In the genomic region with DNA sequence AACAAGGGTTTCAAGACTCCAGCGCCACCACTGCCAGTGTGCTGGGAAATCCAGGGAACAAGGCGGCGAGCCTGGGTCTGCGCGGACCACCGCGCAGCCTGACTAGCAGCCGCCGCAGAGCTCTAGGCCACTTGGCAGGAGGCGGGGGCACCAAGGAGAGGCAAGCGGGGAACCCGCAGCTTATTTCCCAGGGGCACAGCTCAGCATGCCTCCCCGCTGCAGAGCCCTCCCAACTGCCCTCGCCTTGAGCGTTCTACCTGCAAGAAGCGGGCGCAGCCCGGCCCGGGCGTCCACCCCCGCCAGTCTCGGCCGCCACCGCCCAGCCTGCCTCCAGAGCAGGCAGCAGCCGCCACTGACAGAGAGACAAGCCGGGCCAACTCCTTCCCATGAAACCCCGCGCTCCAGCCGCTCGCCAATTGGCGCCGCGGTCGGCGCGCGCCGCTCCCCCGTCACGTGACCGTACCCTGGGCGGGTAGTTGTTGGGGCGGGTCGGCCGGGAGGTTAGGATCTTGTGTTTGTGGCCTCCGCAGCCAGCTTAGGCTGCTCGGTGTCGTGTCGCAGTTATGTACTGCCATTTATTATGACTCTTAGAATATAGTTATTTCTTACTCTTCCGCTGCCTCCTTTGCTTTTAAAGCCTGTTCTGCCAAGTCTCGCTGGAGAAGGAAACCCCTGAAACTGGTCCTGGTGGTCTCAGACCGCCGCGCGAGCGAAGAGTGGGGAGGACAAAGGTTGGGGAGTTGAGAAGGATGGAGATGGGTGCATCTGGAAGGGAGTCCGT, we compare ENCODE assay signal across 8 cellular contexts. TPM values are rescaled to one million over a fixed set of nuclear protein-coding genes. Genes with fewer than 3 reads are reported as not detected.
DNase-seq lines count a peak whose midpoint lies in the region; ATAC-seq, FAIRE-seq and TF ChIP-seq lines count a peak whose summit lies in the region.

A gene with protein sequence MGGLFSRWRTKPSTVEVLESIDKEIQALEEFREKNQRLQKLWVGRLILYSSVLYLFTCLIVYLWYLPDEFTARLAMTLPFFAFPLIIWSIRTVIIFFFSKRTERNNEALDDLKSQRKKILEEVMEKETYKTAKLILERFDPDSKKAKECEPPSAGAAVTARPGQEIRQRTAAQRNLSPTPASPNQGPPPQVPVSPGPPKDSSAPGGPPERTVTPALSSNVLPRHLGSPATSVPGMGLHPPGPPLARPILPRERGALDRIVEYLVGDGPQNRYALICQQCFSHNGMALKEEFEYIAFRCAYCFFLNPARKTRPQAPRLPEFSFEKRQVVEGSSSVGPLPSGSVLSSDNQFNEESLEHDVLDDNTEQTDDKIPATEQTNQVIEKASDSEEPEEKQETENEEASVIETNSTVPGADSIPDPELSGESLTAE (minus strand): TSS at position 365 of the 781 bp plus-strand sequence. CDS start 6,683 bp downstream, outside the sequence.

- peaks cover 24% of the 10 kb centered on the region for H3K4me1 Mint-ChIP-seq in T-helper 1 cell treated with Interleukin-12 subunit alpha and Interleukin-12 subunit beta and Interleukin-4 antibody, amounts not matched to agents 30 μg/mL and 1 μg/mL, for 36 hours (ENCODE audit: low read depth)

- ATAC-seq in HG02884 (IDR thresholded peaks at IDR 0.05; ENCODE audit: unreplicated experiment) (peak; percentile 86), left ventricle myocardium superior (peak; percentile 97), psoas muscle (peak; percentile 91 to 95 (median 93))

- in situ Hi-C loops in GM13977 (cut with MboI; ENCODE audit: low pct_unique_long_range_greater_than_20kb, low sequenced_read_pairs, unreplicated experiment) = no loop called here

- FAIRE-seq in urothelium cell line (lab: Jason Lieb, UNC) = peak; percentile 48

- peak within 1 kb of the TSS; percentile 91 for H3K4me3 ChIP-seq in psoas muscle

- no peaks in the 10 kb centered on the region for H3K36me3 ChIP-seq in psoas muscle (ENCODE audit: insufficient read depth in 1 of 2, low read depth in 1 of 2)

- no peaks in the 10 kb centered on the region for H3K9me3 Mint-ChIP-seq in T-helper 1 cell treated with Interleukin-12 subunit alpha and Interleukin-12 subunit beta and Interleukin-4 antibody, amounts not matched to agents 30 μg/mL and 1 μg/mL, for 36 hours

- 0 to 1% (median 0%) methylated on average over 44 to 57 of the region's 57 CpGs for WGBS in psoas muscle, 3 donors

- peak within 1 kb of the TSS; percentile 86 for H3K27ac Mint-ChIP-seq in T-helper 1 cell treated with Interleukin-12 subunit alpha and Interleukin-12 subunit beta and Interleukin-4 antibody, amounts not matched to agents 30 μg/mL and 1 μg/mL, for 36 hours

- H3K27me3 Mint-ChIP-seq in T-helper 1 cell treated with Interleukin-12 subunit alpha and Interleukin-12 subunit beta and Interleukin-4 antibody, amounts not matched to agents 30 μg/mL and 1 μg/mL, for 36 hours (ENCODE audit: low read depth) = peaks cover 25% of the 10 kb centered on the region

- intact Hi-C loops in left ventricle myocardium superior (cut with micrococcal nuclease) = no loop called here
- intact Hi-C loops in psoas muscle (cut with DNase I) = loop anchor here (5.0 to 10.0 kb wide), 4 partner anchors 65 to 147 kb away; a partner anchor contains a TSS

- H3K4me1 ChIP-seq in psoas muscle = peaks cover 42% of the 10 kb centered on the region

- TF ChIP-seq CTCF in GM13977 (IDR thresholded peaks at IDR 0.05; ENCODE audit: extremely low read depth, insufficient read depth, missing control alignments) (no peak), psoas muscle (IDR thresholded peaks at IDR 0.05) (no peak)

- no peaks in the 10 kb centered on the region for H3K36me3 Mint-ChIP-seq in T-helper 1 cell treated with Interleukin-12 subunit alpha and Interleukin-12 subunit beta and Interleukin-4 antibody, amounts not matched to agents 30 μg/mL and 1 μg/mL, for 36 hours (ENCODE audit: low read depth)

- peak within 1 kb of the TSS; percentile 89 for H3K4me3 Mint-ChIP-seq in T-helper 1 cell treated with Interleukin-12 subunit alpha and Interleukin-12 subunit beta and Interleukin-4 antibody, amounts not matched to agents 30 μg/mL and 1 μg/mL, for 36 hours

- H3K27me3 ChIP-seq in psoas muscle (ENCODE audit: insufficient read depth in 3 of 3, low read length in 2 of 3) = no peaks in the 10 kb centered on the region

- peak within 1 kb of the TSS; percentile 98 for H3K27ac ChIP-seq in psoas muscle

- H3K9me3 ChIP-seq in psoas muscle = no peaks in the 10 kb centered on the region

- peak; percentile 93 for DNase-seq in GM13977 (ENCODE audit: low spot score)
- DNase-seq in NCI-H1694 (lab: John Stamatoyannopoulos, UW) = peak; percentile 91
- DNase-seq in amniotic stem cell (lab: John Stamatoyannopoulos, UW) = peak; percentile 83
- peak; percentile 96 for DNase-seq in left ventricle myocardium superior
- DNase-seq in psoas muscle = peak; percentile 93 to 97
- peak; percentile 94 for DNase-seq in urothelium cell line (ENCODE audit: low spot score)

RNA-seq across cellular contexts. Expression of the gene that starts here (rescaled TPM):
- total RNA-seq in left ventricle myocardium superior = 37.2 TPM
- 10 to 100 TPM; 42.1 to 65.6 (median 51.4) TPM for total RNA-seq in psoas muscle
- 10 to 100 TPM in 2 of 3 donors, 1 to 10 TPM in 1; 8.8 to 48.7 (median 18.4) TPM for polyA plus RNA-seq in psoas muscle

Comparison
In these comparisons a context has a peak if more than half of its experiments do, and no peak if none do; other contexts are left out.
1. Peak in every context shown above with its lines: DNase-seq, ATAC-seq, H3K4me3 ChIP-seq and H3K27ac ChIP-seq.